In genomic region chr4:26459054-26459755, GRCh38 we compare ENCODE assay signal across 1 cellular context.
TF ChIP-seq lines count a peak whose summit lies in the region.

No MANE protein-coding gene starts in this region.

TF ChIP-seq in Ishikawa, 13 proteins besides CTCF, POLR2A, EP300 and RAD21 (continued from another document):
- TF ChIP-seq USF1 (IDR thresholded peaks at IDR 0.05) (no peak), MAX (IDR thresholded peaks at IDR 0.05) (no peak), TCF12 (IDR thresholded peaks at IDR 0.05; ENCODE audit: low read depth) (no peak), NFIC (IDR thresholded peaks at IDR 0.05) (no peak), YY1 (IDR thresholded peaks at IDR 0.05; ENCODE audit: low read depth) (no peak), TEAD4 (IDR thresholded peaks at IDR 0.05) (no peak), FOXM1 (IDR thresholded peaks at IDR 0.05; ENCODE audit: borderline replicate concordance, low read depth) (no peak), EGR1 (IDR thresholded peaks at IDR 0.05) (no peak), ZBTB7A (IDR thresholded peaks at IDR 0.05; ENCODE audit: low read depth) (no peak), CEBPB (IDR thresholded peaks at IDR 0.05) (no peak)
